ENCODE assay signal across 1 cellular context in genomic region chr6:168192901-168193815, GRCh38.
TF ChIP-seq lines count a peak whose summit lies in the region.

No MANE protein-coding gene starts in this region.

TF ChIP-seq in H1, 55 proteins besides CTCF, POLR2A, EP300 and RAD21:
- no peak for TF ChIP-seq ASH2L (IDR thresholded peaks at IDR 0.05; ENCODE audit: low read length)
